ENCODE assay signal across 18 cellular contexts in genomic region chr14:70982204-70982603, GRCh38.
DNase-seq lines count a peak whose midpoint lies in the region; ATAC-seq lines count a peak whose summit lies in the region.
"Had no signal": no experiment of that assay in that cellular context is flagged by ENCODE, and none has a peak within 500 bp of the region (broad histone marks: within the 10 kb centered on the region; RNA-seq: fewer than 3 reads in every experiment).

No MANE protein-coding gene starts in this region.

- peaks cover 19% of the 10 kb centered on the region for H3K4me1 Mint-ChIP-seq in activated naive CD8-positive, alpha-beta T cell treated with anti-CD3 and anti-CD28 coated beads, Interleukin-2, amount 10 ng/mL, durations not matched to agents 7 days and 5 days
- peaks cover 44% of the 10 kb centered on the region for H3K4me1 Mint-ChIP-seq in activated naive CD8-positive, alpha-beta T cell treated with anti-CD3 and anti-CD28 coated beads, Interleukin-2, amount 50 U/mL, for 24 hours
- H3K4me1 Mint-ChIP-seq in activated T-helper 17 cell treated with anti-CD3 and anti-CD28 coated beads, Interleukin-2, amount 50 U/mL, for 72 hours, result peaks cover 31% of the 10 kb centered on the region
- H3K4me1 Mint-ChIP-seq in stimulated activated effector memory CD8-positive, alpha-beta T cell treated with anti-CD3 and anti-CD28 coated beads, Interleukin-12 subunit alpha, Interleukin-12 subunit beta, amount 100 ng/mL, for 72 hours, result peaks cover 25% of the 10 kb centered on the region
- H3K4me1 Mint-ChIP-seq: stimulated activated memory B cell treated with anti-CD40 and anti-IgM and Interleukin-4, amounts not matched to agents 10 μg/mL and 1 μg/mL and 100 μg/mL, for 72 hours had no signal

- no peaks in the 10 kb centered on the region for H3K27me3 Mint-ChIP-seq in activated naive CD8-positive, alpha-beta T cell treated with anti-CD3 and anti-CD28 coated beads, Interleukin-2, amount 10 ng/mL, durations not matched to agents 7 days and 5 days
- no peaks in the 10 kb centered on the region for H3K27me3 Mint-ChIP-seq in activated naive CD8-positive, alpha-beta T cell treated with anti-CD3 and anti-CD28 coated beads, Interleukin-2, amount 50 U/mL, for 24 hours
- H3K27me3 Mint-ChIP-seq in activated T-helper 17 cell treated with anti-CD3 and anti-CD28 coated beads, Interleukin-2, amount 50 U/mL, for 72 hours, result no peaks in the 10 kb centered on the region
- H3K27me3 Mint-ChIP-seq: B cell; stimulated activated memory B cell treated with anti-CD40 and anti-IgM and Interleukin-4, amounts not matched to agents 10 μg/mL and 1 μg/mL and 100 μg/mL, for 72 hours had no signal

- H3K27ac Mint-ChIP-seq in activated naive CD8-positive, alpha-beta T cell treated with anti-CD3 and anti-CD28 coated beads, Interleukin-2, amount 10 ng/mL, durations not matched to agents 7 days and 5 days, result peak overlapping the region; percentile 72
- H3K27ac Mint-ChIP-seq in activated naive CD8-positive, alpha-beta T cell treated with anti-CD3 and anti-CD28 coated beads, Interleukin-2, amount 50 U/mL, for 24 hours, result no peak overlapping the region
- peak overlapping the region; percentile 86 for H3K27ac Mint-ChIP-seq in activated T-helper 17 cell treated with anti-CD3 and anti-CD28 coated beads, Interleukin-2, amount 50 U/mL, for 72 hours
- H3K27ac Mint-ChIP-seq in stimulated activated effector memory CD8-positive, alpha-beta T cell treated with anti-CD3 and anti-CD28 coated beads, Interleukin-12 subunit alpha, Interleukin-12 subunit beta, amount 100 ng/mL, for 72 hours, result peak overlapping the region; percentile 87
- H3K27ac Mint-ChIP-seq: B cell; GM23338; stimulated activated memory B cell treated with anti-CD40 and anti-IgM and Interleukin-4, amounts not matched to agents 10 μg/mL and 1 μg/mL and 100 μg/mL, for 72 hours had no signal

- peak overlapping the region; percentile 20 for H3K4me3 Mint-ChIP-seq in activated naive CD8-positive, alpha-beta T cell treated with anti-CD3 and anti-CD28 coated beads, Interleukin-2, amount 10 ng/mL, durations not matched to agents 7 days and 5 days
- no peak overlapping the region for H3K4me3 Mint-ChIP-seq in activated naive CD8-positive, alpha-beta T cell treated with anti-CD3 and anti-CD28 coated beads, Interleukin-2, amount 50 U/mL, for 24 hours
- peak overlapping the region; percentile 65 for H3K4me3 Mint-ChIP-seq in activated T-helper 17 cell treated with anti-CD3 and anti-CD28 coated beads, Interleukin-2, amount 50 U/mL, for 72 hours
- peak overlapping the region; percentile 47 for H3K4me3 Mint-ChIP-seq in stimulated activated effector memory CD8-positive, alpha-beta T cell treated with anti-CD3 and anti-CD28 coated beads, Interleukin-12 subunit alpha, Interleukin-12 subunit beta, amount 100 ng/mL, for 72 hours
- H3K4me3 Mint-ChIP-seq: B cell; GM23338; stimulated activated memory B cell treated with anti-CD40 and anti-IgM and Interleukin-4, amounts not matched to agents 10 μg/mL and 1 μg/mL and 100 μg/mL, for 72 hours had no signal

- DNase-seq in activated naive CD8-positive, alpha-beta T cell treated with anti-CD3 and anti-CD28 coated beads, Interleukin-2, amount 10 ng/mL, durations not matched to agents 7 days and 5 days, result no peak
- DNase-seq in activated naive CD8-positive, alpha-beta T cell treated with anti-CD3 and anti-CD28 coated beads, Interleukin-2, amount 50 U/mL, for 24 hours, result no peak
- DNase-seq in Kasumi-1 (lab: John Stamatoyannopoulos, UW) (peak; percentile 37 to 45), epidermal melanocyte (ENCODE audit: insufficient read length, low spot score) (no peak), NK-92 (lab: John Stamatoyannopoulos, UW; ENCODE audit: unreplicated experiment) (no peak)
- no peak for DNase-seq in stimulated activated effector memory CD8-positive, alpha-beta T cell treated with anti-CD3 and anti-CD28 coated beads, Interleukin-12 subunit alpha, Interleukin-12 subunit beta, amount 100 ng/mL, for 72 hours (ENCODE audit: low spot score in 2 of 2)
- DNase-seq in central memory CD4-positive, alpha-beta T cell, result no peak
- DNase-seq: activated CD8-positive, alpha-beta memory T cell treated with anti-CD3 and anti-CD28 coated beads, Interleukin-2, amount 50 U/mL, for 48 hours; glutamatergic neuron; NCI-H1105; NCI-H446; nucleus accumbens; PC-9; uterus had no signal

- ATAC-seq in activated naive CD8-positive, alpha-beta T cell treated with anti-CD3 and anti-CD28 coated beads, Interleukin-2, amount 10 ng/mL, durations not matched to agents 7 days and 5 days (ENCODE audit: low read depth), result no peak
- ATAC-seq in activated naive CD8-positive, alpha-beta T cell treated with anti-CD3 and anti-CD28 coated beads, Interleukin-2, amount 50 U/mL, for 24 hours, result no peak
- no peak for ATAC-seq in activated T-helper 17 cell treated with anti-CD3 and anti-CD28 coated beads, Interleukin-2, amount 50 U/mL, for 72 hours (replicated peaks)
- ATAC-seq in stimulated activated effector memory CD8-positive, alpha-beta T cell treated with anti-CD3 and anti-CD28 coated beads, Interleukin-12 subunit alpha, Interleukin-12 subunit beta, amount 100 ng/mL, for 72 hours, result peak; percentile 39
- ATAC-seq: GM23338; stimulated activated memory B cell treated with anti-CD40 and anti-IgM and Interleukin-4, amounts not matched to agents 10 μg/mL and 1 μg/mL and 100 μg/mL, for 72 hours had no signal

- POLR2A ChIA-PET in activated naive CD8-positive, alpha-beta T cell treated with anti-CD3 and anti-CD28 coated beads, Interleukin-2, amount 10 ng/mL, durations not matched to agents 7 days and 5 days (lab: Charles Lee), result no interaction called here

- peaks cover 22% of the 10 kb centered on the region for H3K36me3 Mint-ChIP-seq in activated naive CD8-positive, alpha-beta T cell treated with anti-CD3 and anti-CD28 coated beads, Interleukin-2, amount 10 ng/mL, durations not matched to agents 7 days and 5 days
- H3K36me3 Mint-ChIP-seq in activated naive CD8-positive, alpha-beta T cell treated with anti-CD3 and anti-CD28 coated beads, Interleukin-2, amount 50 U/mL, for 24 hours (ENCODE audit: low read depth), result peaks cover 11% of the 10 kb centered on the region
- H3K36me3 Mint-ChIP-seq in activated T-helper 17 cell treated with anti-CD3 and anti-CD28 coated beads, Interleukin-2, amount 50 U/mL, for 72 hours (ENCODE audit: low read depth), result peaks cover 23% of the 10 kb centered on the region
- H3K36me3 Mint-ChIP-seq in stimulated activated effector memory CD8-positive, alpha-beta T cell treated with anti-CD3 and anti-CD28 coated beads, Interleukin-12 subunit alpha, Interleukin-12 subunit beta, amount 100 ng/mL, for 72 hours, result peaks cover 24% of the 10 kb centered on the region

- no peaks in the 10 kb centered on the region for H3K9me3 Mint-ChIP-seq in activated naive CD8-positive, alpha-beta T cell treated with anti-CD3 and anti-CD28 coated beads, Interleukin-2, amount 10 ng/mL, durations not matched to agents 7 days and 5 days
- no peaks in the 10 kb centered on the region for H3K9me3 Mint-ChIP-seq in activated naive CD8-positive, alpha-beta T cell treated with anti-CD3 and anti-CD28 coated beads, Interleukin-2, amount 50 U/mL, for 24 hours
- H3K9me3 Mint-ChIP-seq in activated T-helper 17 cell treated with anti-CD3 and anti-CD28 coated beads, Interleukin-2, amount 50 U/mL, for 72 hours, result no peaks in the 10 kb centered on the region
- H3K9me3 Mint-ChIP-seq in stimulated activated effector memory CD8-positive, alpha-beta T cell treated with anti-CD3 and anti-CD28 coated beads, Interleukin-12 subunit alpha, Interleukin-12 subunit beta, amount 100 ng/mL, for 72 hours, result no peaks in the 10 kb centered on the region
- H3K9me3 Mint-ChIP-seq: GM23338; stimulated activated memory B cell treated with anti-CD40 and anti-IgM and Interleukin-4, amounts not matched to agents 10 μg/mL and 1 μg/mL and 100 μg/mL, for 72 hours had no signal

Comparison
In these comparisons a context has a peak if more than half of its experiments do, and no peak if none do; other contexts are left out.
1. DNase-seq: peak in Kasumi-1 (2 of 2); none in activated naive CD8-positive, alpha-beta T cell treated with anti-CD3 and anti-CD28 coated beads, Interleukin-2, amount 10 ng/mL, durations not matched to agents 7 days and 5 days (single experiment), activated naive CD8-positive, alpha-beta T cell treated with anti-CD3 and anti-CD28 coated beads, Interleukin-2, amount 50 U/mL, for 24 hours (single experiment), stimulated activated effector memory CD8-positive, alpha-beta T cell treated with anti-CD3 and anti-CD28 coated beads, Interleukin-12 subunit alpha, Interleukin-12 subunit beta, amount 100 ng/mL, for 72 hours (0 of 2), central memory CD4-positive, alpha-beta T cell (single experiment), epidermal melanocyte (single experiment) and NK-92 (single experiment).